Comparison of ENCODE assay signal across 19 cellular contexts in genomic region chr12:131694116-131694838, GRCh38.
"Had no signal": no experiment of that assay in that cellular context is flagged by ENCODE, and none has a peak within 500 bp of the region (broad histone marks: within the 10 kb centered on the region; RNA-seq: fewer than 3 reads in every experiment).

No MANE protein-coding gene starts in this region.

- DNase-seq: activated CD4-positive, alpha-beta T cell treated with anti-CD3 and anti-CD28 coated beads, Interleukin-2, amount 10 ng/mL, durations not matched to agents 7 days and 5 days; activated gamma-delta T cell; activated naive CD4-positive, alpha-beta T cell treated with anti-CD3 and anti-CD28 coated beads, Interleukin-2, amount 50 U/mL, for 16 hours; activated T-cell treated with anti-CD3 and anti-CD28 coated beads, Interleukin-2, amount 50 U/mL, for 72 hours; body of pancreas; effector CD4-positive, alpha-beta T cell; foreskin keratinocyte; glutamatergic neuron; immature natural killer cell; kidney glomerular epithelial cell; SK-N-SH; stimulated activated CD4-positive, alpha-beta T cell treated with anti-CD3 and anti-CD28 coated beads, Interleukin-2, amount 100 ng/mL, for 48 hours; stimulated activated CD8-positive, alpha-beta memory T cell treated with anti-CD3 and anti-CD28 coated beads, Interleukin-4, amount 100 ng/mL, for 48 hours; stimulated activated naive B cell treated with anti-CD40 and anti-IgM and Interleukin-4, amounts not matched to agents 10 μg/mL and 1 μg/mL and 100 μg/mL, for 72 hours; testis; upper lobe of left lung had no signal

- ATAC-seq: activated CD4-positive, CD25-positive, alpha-beta regulatory T cell treated with anti-CD3 and anti-CD28 coated beads, Interleukin-2, amount 50 U/mL, for 24 hours; activated T-cell treated with anti-CD3 and anti-CD28 coated beads, Interleukin-2, amount 50 U/mL, for 72 hours; body of pancreas; foreskin keratinocyte; stimulated activated naive B cell treated with anti-CD40 and anti-IgM and Interleukin-4, amounts not matched to agents 10 μg/mL and 1 μg/mL and 100 μg/mL, for 72 hours had no signal

- H3K9me3 ChIP-seq: body of pancreas, prostate gland, SK-N-SH, testis, upper lobe of left lung had no signal

- H3K4me1 ChIP-seq: body of pancreas, foreskin keratinocyte, prostate gland, testis, upper lobe of left lung had no signal

- H3K4me3 ChIP-seq: body of pancreas, hepatocyte, prostate gland, testis, upper lobe of left lung had no signal

- H3K27me3 ChIP-seq: body of pancreas, foreskin keratinocyte, hepatocyte, testis, upper lobe of left lung had no signal

- H3K27ac ChIP-seq: body of pancreas, foreskin keratinocyte, hepatocyte, prostate gland, testis, upper lobe of left lung had no signal

- H3K36me3 ChIP-seq: prostate gland, upper lobe of left lung had no signal
